Comparison of ENCODE assay signal across 10 cellular contexts in genomic region chr17:75049057-75049456, GRCh38. TPM values are rescaled to one million over a fixed set of nuclear protein-coding genes. Genes with fewer than 3 reads are reported as not detected.
DNase-seq lines count a peak whose midpoint lies in the region; TF ChIP-seq lines count a peak whose summit lies in the region.
"Had no signal": no experiment of that assay in that cellular context is flagged by ENCODE, and none has a peak within 500 bp of the region (broad histone marks: within the 10 kb centered on the region; RNA-seq: fewer than 3 reads in every experiment).

No MANE protein-coding gene starts in this region.

- H3K9me2 ChIP-seq in OCI-LY7 (ENCODE audit: insufficient read depth, low read length): no peaks in the 10 kb centered on the region

- BruUV-seq in Caco-2 (replicated peaks; lab: Mats Ljungman, UMichigan): no TSS peak
- no TSS peak for BruUV-seq in OCI-LY7 (replicated peaks; lab: Mats Ljungman, UMichigan)

- H4K20me1 ChIP-seq in OCI-LY7 (ENCODE audit: insufficient read depth, low read length) (peaks cover 4% of the 10 kb centered on the region; the same call in 1 of the 2 replicates), osteoblast (ENCODE audit: insufficient read depth, low read length) (peaks cover 3% of the 10 kb centered on the region)

- peak overlapping the region; percentile 95 for H3K4me3 Mint-ChIP-seq in Caco-2 (ENCODE audit: unreplicated experiment)

- TF ChIP-seq CTCF in Caco-2 (IDR thresholded peaks at IDR 0.05; ENCODE audit: insufficient read depth in 1 of 2, low read depth in 1 of 2, low read length in 1 of 2, severe bottlenecking in 1 of 2, unreplicated experiment in 1 of 2) (no peak), OCI-LY7 (conservative IDR thresholded peaks at IDR 0.05; ENCODE audit: low read length) (no peak), epithelial cell of esophagus (IDR thresholded peaks at IDR 0.05; ENCODE audit: insufficient read depth, low read depth, low read length, missing control alignments) (no peak), osteoblast (IDR thresholded peaks at IDR 0.05; ENCODE audit: extremely low read depth, low read depth, low read length) (no peak), GM20000 (IDR thresholded peaks at IDR 0.05; ENCODE audit: extremely low read depth, missing control alignments) (no peak)

- H3K4me2 ChIP-seq in OCI-LY7 (ENCODE audit: low read length): peak overlapping the region; percentile 99
- peak overlapping the region; percentile 88 for H3K4me2 ChIP-seq in osteoblast (ENCODE audit: insufficient read depth, low read length)

- no peaks in the 10 kb centered on the region for H3K4me1 Mint-ChIP-seq in Caco-2 (ENCODE audit: low read depth, unreplicated experiment)

- DNase-seq in Caco-2: no peak
- no peak for DNase-seq in OCI-LY7 (ENCODE audit: low spot score)
- no peak for DNase-seq in epithelial cell of esophagus (ENCODE audit: low read depth)
- DNase-seq in osteoblast (ENCODE audit: insufficient read length, low spot score, missing footprints): no peak
- DNase-seq in DMS 273 treated with DMSO at 0.1 percent for 48 hours (lab: John Stamatoyannopoulos, UW): no peak
- no peak for DNase-seq in GM20000 (ENCODE audit: low spot score)
- no peak for DNase-seq in kidney tubule cell (ENCODE audit: low spot score)
- DNase-seq: SHP77, WERI-Rb-1 had no signal

- no peaks in the 10 kb centered on the region for H3K9me3 Mint-ChIP-seq in Caco-2 (ENCODE audit: unreplicated experiment)
- H3K9me3 Mint-ChIP-seq: activated T-helper 1 cell treated with anti-CD3 and anti-CD28 coated beads, Interleukin-12 subunit alpha, Interleukin-12 subunit beta, Interleukin-2, Interleukin-4 antibody, amounts not matched to agents 30 ng/mL and 10 ng/mL and 1 ng/mL, durations not matched to agents 14 hours and 24 hours and 36 hours had no signal

- POLR2A ChIA-PET in Caco-2 (lab: Charles Lee) (interaction anchor here (0.6 to 1.5 kb wide), 3 partner anchors 8 to 106 kb away, joined by 3 to 4 read pairs (median 4); no protein-coding TSS in a partner anchor), OCI-LY7 (lab: Charles Lee) (interaction anchor here (0.6 to 3.6 kb wide), 7 partner anchors 9 to 52 kb away, joined by 3 to 27 read pairs (median 4); partner anchors contain the start of gene MRPL58)

- H3K36me3 ChIP-seq in Caco-2 (ENCODE audit: control insufficient read depth, insufficient read depth, low read length) (peaks cover 8% of the 10 kb centered on the region), OCI-LY7 (ENCODE audit: insufficient read depth, low read length) (peaks cover 45% of the 10 kb centered on the region), osteoblast (ENCODE audit: insufficient read depth, low read length) (peaks cover 31% of the 10 kb centered on the region)

- peaks cover 7% of the 10 kb centered on the region; the same call in 1 of the 2 replicates for H3K4me1 ChIP-seq in Caco-2
- peaks cover 14% of the 10 kb centered on the region for H3K4me1 ChIP-seq in OCI-LY7 (ENCODE audit: insufficient read depth, low read length, poor library complexity, severe bottlenecking)
- H3K4me1 ChIP-seq in osteoblast (ENCODE audit: insufficient read depth, low read length): peaks cover 18% of the 10 kb centered on the region

- H2AFZ ChIP-seq in OCI-LY7 (ENCODE audit: low read length): no peak overlapping the region
- no peak overlapping the region for H2AFZ ChIP-seq in osteoblast (ENCODE audit: low read length)

- H3K36me3 Mint-ChIP-seq in Caco-2 (ENCODE audit: insufficient read depth, unreplicated experiment): peaks cover 56% of the 10 kb centered on the region

- H3K27me3 ChIP-seq in Caco-2 (replicated peaks; ENCODE audit: control insufficient read depth, insufficient read depth, low read length) (no peaks in the 10 kb centered on the region), osteoblast (ENCODE audit: insufficient read depth, low read length) (no peaks in the 10 kb centered on the region)

- H3K9me3 ChIP-seq in Caco-2 (no peaks in the 10 kb centered on the region), OCI-LY7 (ENCODE audit: low read length) (no peaks in the 10 kb centered on the region), osteoblast (ENCODE audit: low read depth, low read length) (no peaks in the 10 kb centered on the region)

- H3K27ac ChIP-seq in OCI-LY7 (ENCODE audit: low read depth, low read length, poor library complexity, severe bottlenecking) (no peak overlapping the region), osteoblast (ENCODE audit: low read depth, low read length) (peak overlapping the region; percentile 3)
- H3K27ac ChIP-seq: WERI-Rb-1 had no signal

- CTCF ChIA-PET in Caco-2 (lab: Charles Lee): interaction anchor here (0.7 to 2.5 kb wide), 3 partner anchors 11 to 88 kb away, joined by 3 to 8 read pairs (median 5); no protein-coding TSS in a partner anchor
- CTCF ChIA-PET in OCI-LY7 (lab: Charles Lee; ENCODE audit: unreplicated experiment): interaction anchor here (1.0 to 1.1 kb wide), 3 partner anchors 12 to 88 kb away, joined by 3 to 5 read pairs (median 3); no protein-coding TSS in a partner anchor

- no peaks in the 10 kb centered on the region for H3K27me3 Mint-ChIP-seq in Caco-2 (ENCODE audit: insufficient read depth, unreplicated experiment)

- H3K27ac Mint-ChIP-seq in Caco-2 (ENCODE audit: unreplicated experiment): no peak overlapping the region
- H3K27ac Mint-ChIP-seq: activated T-helper 1 cell treated with anti-CD3 and anti-CD28 coated beads, Interleukin-12 subunit alpha, Interleukin-12 subunit beta, Interleukin-2, Interleukin-4 antibody, amounts not matched to agents 30 ng/mL and 10 ng/mL and 1 ng/mL, durations not matched to agents 14 hours and 24 hours and 36 hours had no signal

- H3K79me2 ChIP-seq in OCI-LY7 (ENCODE audit: insufficient read depth, low read depth, low read length): peaks cover 23% of the 10 kb centered on the region
- H3K79me2 ChIP-seq in osteoblast (ENCODE audit: insufficient read depth, low read length): peaks cover 42% of the 10 kb centered on the region

- H3K4me3 ChIP-seq in Caco-2 (ENCODE audit: low read depth, low read length) (no peak overlapping the region), OCI-LY7 (ENCODE audit: low read depth, low read length, poor library complexity, severe bottlenecking) (no peak overlapping the region), epithelial cell of esophagus (ENCODE audit: low read length) (peak overlapping the region; percentile 95), osteoblast (ENCODE audit: insufficient read depth, low read length) (no peak overlapping the region)

- intact Hi-C loops in Caco-2 (cut with micrococcal nuclease; ENCODE audit: unreplicated experiment): no loop called here
- intact Hi-C loops in OCI-LY7 (cut with micrococcal nuclease; ENCODE audit: unreplicated experiment): loop anchor here (10.0 kb wide), 1 partner anchor 366 kb away; no protein-coding TSS in a partner anchor

RNA-seq across cellular contexts. Expression of gene KCTD2, which starts 2.0 kb away (rescaled TPM):
- 27.9 and 28.8 TPM in 2 replicates for total RNA-seq in Caco-2 (2022)
- total RNA-seq in OCI-LY7 (2014; rRNA removed; shearing (Covaris generic)): 26.0 and 29.8 TPM in 2 replicates
- total RNA-seq in OCI-LY7 (2022): 21.0 and 26.3 TPM in 2 replicates
- 19.7 and 20.3 TPM in 2 replicates for total RNA-seq in osteoblast

RNA-seq across cellular contexts. Expression of gene ATP5PD, which starts 2.3 kb away (rescaled TPM):
- total RNA-seq in Caco-2 (2022) (316 and 326 TPM in 2 replicates), OCI-LY7 (2022) (314 and 317 TPM in 2 replicates), osteoblast (240 and 278 TPM in 2 replicates)
- 293 and 301 TPM in 2 replicates for total RNA-seq in OCI-LY7 (2014; rRNA removed; shearing (Covaris generic))

RNA-seq across cellular contexts. Expression of gene MRPL58, which starts 36.6 kb away (rescaled TPM):
- total RNA-seq in Caco-2 (2022) (61.0 and 61.8 TPM in 2 replicates), OCI-LY7 (2022) (70.7 and 75.3 TPM in 2 replicates), osteoblast (21.2 and 23.5 TPM in 2 replicates)
- total RNA-seq in OCI-LY7 (2014; rRNA removed; shearing (Covaris generic)): 79.8 and 84.2 TPM in 2 replicates

RNA-seq across cellular contexts. Expression of gene SLC16A5, which starts 38.7 kb away (rescaled TPM):
- total RNA-seq in Caco-2 (2022): 27.7 and 33.8 TPM in 2 replicates
- total RNA-seq in OCI-LY7 (2014; rRNA removed; shearing (Covaris generic)): not detected in 2 replicates
- not detected in 2 replicates for total RNA-seq in OCI-LY7 (2022)
- total RNA-seq in osteoblast: 16.3 and 19.2 TPM in 2 replicates
